In the genomic region with DNA sequence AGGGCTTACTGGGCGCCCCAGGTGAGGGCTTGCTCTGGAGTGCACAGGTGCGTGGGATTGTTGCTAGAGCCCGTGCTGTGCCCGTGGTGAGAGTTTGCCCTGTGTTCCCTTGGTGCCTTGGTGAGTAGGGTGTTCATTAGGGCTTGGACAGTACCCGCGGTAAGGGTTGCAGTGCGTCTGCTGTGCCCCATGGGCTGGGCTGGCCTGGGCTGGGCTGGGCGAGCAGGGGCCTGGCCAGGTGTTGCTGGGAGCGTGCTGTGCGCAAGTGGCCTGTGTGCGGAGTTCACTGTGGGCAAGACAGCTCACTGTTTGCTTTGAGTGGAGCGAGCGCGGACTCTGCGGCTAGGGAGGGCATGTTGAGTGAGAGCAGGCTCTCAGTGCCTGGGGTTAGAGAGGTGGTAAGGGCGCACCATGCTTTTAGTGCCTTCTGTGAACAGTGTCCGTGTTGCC, we compare ENCODE assay signal across 12 cellular contexts. TPM values are rescaled to one million over a fixed set of nuclear protein-coding genes. Genes with fewer than 3 reads are reported as not detected.
DNase-seq lines count a peak whose midpoint lies in the region; ATAC-seq and TF ChIP-seq lines count a peak whose summit lies in the region.
"Had no signal": no experiment of that assay in that cellular context is flagged by ENCODE, and none has a peak within 500 bp of the region (broad histone marks: within the 10 kb centered on the region; RNA-seq: fewer than 3 reads in every experiment).

No MANE protein-coding gene starts in this region.

- H3K4me2 ChIP-seq in mesenchymal stem cell (ENCODE audit: low read length, poor library complexity, severe bottlenecking), result no peak overlapping the region

- H3K36me3 ChIP-seq in left ventricle myocardium inferior (no peaks in the 10 kb centered on the region), mesenchymal stem cell (ENCODE audit: control insufficient read depth in 1 of 2, insufficient read depth in 2 of 2, low read depth in 1 of 2, low read length in 2 of 2) (peaks cover 0 to 3% of the 10 kb centered on the region in 2 experiments)

- H4K8ac ChIP-seq in mesenchymal stem cell (ENCODE audit: low read length), result no peak overlapping the region

- peak overlapping the region; percentile 54 for H3K4me3 Mint-ChIP-seq in central memory CD8-positive, alpha-beta T cell
- H3K4me3 Mint-ChIP-seq in osteocyte (ENCODE audit: unreplicated experiment), result no peak overlapping the region

- H4K91ac ChIP-seq in mesenchymal stem cell (ENCODE audit: low read length), result peak overlapping the region; percentile 15

- no peak overlapping the region for H2BK5ac ChIP-seq in mesenchymal stem cell (ENCODE audit: low read depth, low read length, poor library complexity, severe bottlenecking)

- no peak overlapping the region for H2AFZ ChIP-seq in mesenchymal stem cell (ENCODE audit: low read depth, low read length)

- intact Hi-C loops in left ventricle myocardium inferior (cut with micrococcal nuclease) (no loop called here), Right ventricle myocardium superior (cut with DNase I) (no loop called here)

- no peaks in the 10 kb centered on the region for H3K9me3 Mint-ChIP-seq in central memory CD8-positive, alpha-beta T cell
- H3K9me3 Mint-ChIP-seq in osteocyte (ENCODE audit: unreplicated experiment), result no peaks in the 10 kb centered on the region

- H3K27ac ChIP-seq in left ventricle myocardium inferior (replicated peaks) (no peak overlapping the region), mesenchymal stem cell (ENCODE audit: low read length, poor library complexity, severe bottlenecking) (no peak overlapping the region)
- H3K27ac ChIP-seq: SK-N-MC had no signal

- no peak overlapping the region for H3K4ac ChIP-seq in mesenchymal stem cell (ENCODE audit: low read depth in 1 of 2, low read length in 2 of 2)

- DNase-seq in left ventricle myocardium inferior, result no peak
- no peak for DNase-seq in Right ventricle myocardium superior
- DNase-seq in central memory CD8-positive, alpha-beta T cell (ENCODE audit: low spot score in 2 of 2), result no peak
- no peak for DNase-seq in mesenchymal stem cell
- no peak for DNase-seq in osteocyte (ENCODE audit: extremely low spot score, unreplicated experiment)
- DNase-seq in NCI-H510A (lab: John Stamatoyannopoulos, UW), result no peak
- DNase-seq in HK-2 (ENCODE audit: unreplicated experiment), result no peak
- DNase-seq: DND-41, NCI-H1694 treated with DMSO at 0.1 percent for 48 hours had no signal

- H3K9me3 ChIP-seq in left ventricle myocardium inferior (replicated peaks) (no peaks in the 10 kb centered on the region), mesenchymal stem cell (ENCODE audit: control insufficient read depth, low read length) (no peaks in the 10 kb centered on the region)

- no peak overlapping the region for H3K27ac Mint-ChIP-seq in central memory CD8-positive, alpha-beta T cell (ENCODE audit: low read depth)
- no peak overlapping the region for H3K27ac Mint-ChIP-seq in osteocyte (ENCODE audit: unreplicated experiment)

- no peak overlapping the region for H2AK5ac ChIP-seq in mesenchymal stem cell (ENCODE audit: low read length, severe bottlenecking)

- no peak overlapping the region for H3K14ac ChIP-seq in mesenchymal stem cell (ENCODE audit: low read length in 2 of 2)

- TF ChIP-seq CTCF in left ventricle myocardium inferior (IDR thresholded peaks at IDR 0.05; ENCODE audit: borderline replicate concordance) (no peak), osteocyte (IDR thresholded peaks at IDR 0.05) (no peak)

- H3K4me3 ChIP-seq in left ventricle myocardium inferior, result peak overlapping the region; percentile 76
- H3K4me3 ChIP-seq in mesenchymal stem cell (ENCODE audit: insufficient read depth in 1 of 2, low read depth in 1 of 2, low read length in 2 of 2), result peak overlapping the region; percentile 32 to 91

- H3K23ac ChIP-seq in mesenchymal stem cell (ENCODE audit: low read length in 2 of 2), result peak overlapping the region in 1 of 2 experiments; percentile 67

- WGBS in mesenchymal stem cell, result 93% methylated on average over 17 of the region's 17 CpGs

- H3K27me3 ChIP-seq in left ventricle myocardium inferior (ENCODE audit: low read depth) (peaks cover 42% of the 10 kb centered on the region), mesenchymal stem cell (ENCODE audit: control insufficient read depth in 1 of 2, insufficient read depth in 1 of 2, low read length in 2 of 2) (peaks cover 10 to 37% of the 10 kb centered on the region in 2 experiments)

- no peak overlapping the region for H2BK120ac ChIP-seq in mesenchymal stem cell (ENCODE audit: low read depth, low read length)

- H3K79me1 ChIP-seq in mesenchymal stem cell (replicated peaks; ENCODE audit: low read length, poor library complexity, severe bottlenecking), result no peaks in the 10 kb centered on the region

- peaks cover 6% of the 10 kb centered on the region for H3K4me1 Mint-ChIP-seq in central memory CD8-positive, alpha-beta T cell
- no peaks in the 10 kb centered on the region for H3K4me1 Mint-ChIP-seq in osteocyte (ENCODE audit: unreplicated experiment)

- H3K9ac ChIP-seq in mesenchymal stem cell (ENCODE audit: low read length), result no peak overlapping the region

- no peak overlapping the region for H2BK12ac ChIP-seq in mesenchymal stem cell (ENCODE audit: low read length in 2 of 2)

- peaks cover 16% of the 10 kb centered on the region for H3K4me1 ChIP-seq in left ventricle myocardium inferior
- H3K4me1 ChIP-seq in mesenchymal stem cell (ENCODE audit: control insufficient read depth, insufficient read depth, low read depth, low read length), result peaks cover 2% of the 10 kb centered on the region

- no peak overlapping the region for H2BK15ac ChIP-seq in mesenchymal stem cell (ENCODE audit: low read depth, poor library complexity, severe bottlenecking)

- peaks cover 49% of the 10 kb centered on the region for H3K27me3 Mint-ChIP-seq in central memory CD8-positive, alpha-beta T cell
- H3K27me3 Mint-ChIP-seq in osteocyte (ENCODE audit: unreplicated experiment), result peaks cover 19% of the 10 kb centered on the region

- peaks cover 1% of the 10 kb centered on the region for H3K36me3 Mint-ChIP-seq in central memory CD8-positive, alpha-beta T cell (ENCODE audit: insufficient read depth)
- no peaks in the 10 kb centered on the region for H3K36me3 Mint-ChIP-seq in osteocyte (ENCODE audit: unreplicated experiment)

- H3K18ac ChIP-seq in mesenchymal stem cell (ENCODE audit: low read depth in 1 of 2, low read length in 2 of 2), result no peak overlapping the region

- ATAC-seq in Right ventricle myocardium superior (ENCODE audit: poor library complexity), result no peak
- ATAC-seq in central memory CD8-positive, alpha-beta T cell (replicated peaks; ENCODE audit: extremely low read depth, poor library complexity, severe bottlenecking), result no peak
- ATAC-seq in GM21360 (IDR thresholded peaks at IDR 0.05; ENCODE audit: unreplicated experiment), result no peak

RNA-seq across cellular contexts. Expression of gene CR1L, which starts 0.7 kb away (rescaled TPM):
- total RNA-seq in left ventricle myocardium inferior, result not detected
- total RNA-seq in Right ventricle myocardium superior, result not detected
- polyA plus RNA-seq in mesenchymal stem cell (2013, experiment 1 of 2), result not detected
- polyA plus RNA-seq in mesenchymal stem cell (2013, experiment 2 of 2), result not detected
- not detected in 2 replicates for total RNA-seq in osteocyte
- total RNA-seq: renal cortical epithelial cell had no signal
